ENCODE assay signal across 19 cellular contexts in the genomic region with DNA sequence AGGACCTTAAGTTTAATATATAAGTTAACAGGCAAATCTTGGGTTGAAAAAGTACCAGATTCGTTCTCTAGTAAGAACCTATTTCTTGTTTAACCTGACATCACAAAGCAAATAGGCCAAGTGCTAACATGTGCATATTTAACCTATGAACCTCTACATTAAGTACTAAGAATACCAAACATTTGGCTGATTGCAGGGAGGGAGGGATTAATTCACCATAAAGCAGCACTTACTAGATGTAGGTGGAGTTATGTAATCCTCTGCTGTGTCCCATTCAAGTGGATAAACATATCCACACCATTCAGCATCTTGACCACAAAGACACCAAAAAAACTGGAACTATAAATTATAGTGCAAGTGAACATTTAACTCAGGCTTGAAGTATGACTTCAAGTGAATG.
"Had no signal": no experiment of that assay in that cellular context is flagged by ENCODE, and none has a peak within 500 bp of the region (broad histone marks: within the 10 kb centered on the region; RNA-seq: fewer than 3 reads in every experiment).

No MANE protein-coding gene starts in this region.

- H3K4me3 ChIP-seq: breast epithelium, gastroesophageal sphincter, hepatocyte, neural progenitor cell, tibial nerve had no signal

- H3K4me1 ChIP-seq: breast epithelium had no signal

- DNase-seq: activated CD4-positive, alpha-beta T cell treated with anti-CD3 and anti-CD28 coated beads for 4 hours; activated CD4-positive, alpha-beta T cell treated with anti-CD3 and anti-CD28 coated beads, Interleukin-2, amount 50 U/mL, for 48 hours; activated CD8-positive, alpha-beta memory T cell treated with anti-CD3 and anti-CD28 coated beads, Interleukin-2, amount 50 U/mL, for 48 hours; activated gamma-delta T cell treated with Interleukin-2 at 50 U/mL for 16 hours; activated naive CD4-positive, alpha-beta T cell treated with anti-CD3 and anti-CD28 coated beads, Interleukin-2, amount 50 U/mL, for 16 hours; activated T-cell treated with anti-CD3 and anti-CD28 coated beads, Interleukin-2, amount 50 U/mL, for 24 hours; amygdala; central memory CD4-positive, alpha-beta T cell; islet precursor cell; naive thymus-derived CD8-positive, alpha-beta T cell; right cardiac atrium; stimulated activated CD4-positive, alpha-beta T cell treated with anti-CD3 and anti-CD28 coated beads, Interleukin-2, amount 100 ng/mL, for 48 hours; stimulated activated naive CD4-positive, alpha-beta T cell treated with Interleukin-2 at 50 U/mL for 16 hours had no signal

- H3K36me3 ChIP-seq: breast epithelium, gastroesophageal sphincter, neural progenitor cell, tibial nerve had no signal

- H3K27me3 ChIP-seq: breast epithelium, hepatocyte, neural progenitor cell, tibial nerve had no signal

- H3K9me3 ChIP-seq: breast epithelium, gastroesophageal sphincter, tibial nerve had no signal

- H3K27ac ChIP-seq: breast epithelium, gastroesophageal sphincter, hepatocyte, neural progenitor cell, tibial nerve, VCaP had no signal
